ENCODE assay signal across 17 cellular contexts in the genomic region with DNA sequence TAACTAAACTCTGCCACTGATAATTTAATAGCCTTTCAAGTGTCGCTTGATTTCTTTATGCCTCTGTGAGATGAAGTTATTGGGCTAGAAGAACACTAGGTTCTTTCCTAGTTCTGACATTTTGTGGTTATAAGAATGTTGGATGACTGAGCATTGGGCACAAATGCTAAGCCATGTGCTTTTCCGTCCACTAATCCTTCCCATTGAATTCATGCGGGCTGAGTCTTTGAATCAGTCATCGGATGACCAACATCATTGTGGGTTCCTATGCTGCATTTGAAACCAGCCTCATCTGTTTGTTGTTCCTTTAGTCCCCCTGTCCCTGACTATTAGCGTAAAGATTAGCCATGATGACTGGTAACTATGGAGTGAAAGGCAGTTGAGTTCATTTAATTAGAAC. TPM values are rescaled to one million over a fixed set of nuclear protein-coding genes. Genes with fewer than 3 reads are reported as not detected.
DNase-seq lines count a peak whose midpoint lies in the region; ATAC-seq and TF ChIP-seq lines count a peak whose summit lies in the region.
"Had no signal": no experiment of that assay in that cellular context is flagged by ENCODE, and none has a peak within 500 bp of the region (broad histone marks: within the 10 kb centered on the region; RNA-seq: fewer than 3 reads in every experiment).

No MANE protein-coding gene starts in this region.

- no peak overlapping the region for H3K27ac ChIP-seq in ascending aorta
- H3K27ac ChIP-seq: breast epithelium, C4-2B, neutrophil had no signal

- H3K27me3 ChIP-seq in ascending aorta: no peaks in the 10 kb centered on the region
- H3K27me3 ChIP-seq: breast epithelium, neutrophil had no signal

- TF ChIP-seq CTCF in retinal pigment epithelial cell (conservative IDR thresholded peaks at IDR 0.05; ENCODE audit: low read depth, low read length) (no peak), ascending aorta (IDR thresholded peaks at IDR 0.05) (no peak)

- H3K36me3 ChIP-seq in ascending aorta: peaks cover 0 to 2% of the 10 kb centered on the region in 2 donors
- H3K36me3 ChIP-seq: breast epithelium, neutrophil had no signal

- intact Hi-C loops in ascending aorta (cut with DNase I): no loop called here

- no peak for ATAC-seq in GM21528 (IDR thresholded peaks at IDR 0.05; ENCODE audit: low FRiP score, unreplicated experiment)
- ATAC-seq: activated CD8-positive, alpha-beta T cell treated with anti-CD3 and anti-CD28 coated beads, Interleukin-2, amount 10 ng/mL, durations not matched to agents 7 days and 5 days; sciatic nerve; stimulated activated effector memory CD8-positive, alpha-beta T cell treated with anti-CD3 and anti-CD28 coated beads, Interleukin-12 subunit alpha, Interleukin-12 subunit beta, amount 100 ng/mL, for 72 hours had no signal

- H3K4me3 ChIP-seq in retinal pigment epithelial cell (ENCODE audit: low read length): no peak overlapping the region
- H3K4me3 ChIP-seq in ascending aorta: no peak overlapping the region
- H3K4me3 ChIP-seq: breast epithelium had no signal

- H3K9me3 ChIP-seq in ascending aorta: no peaks in the 10 kb centered on the region
- H3K9me3 ChIP-seq: breast epithelium, neutrophil had no signal

- DNase-seq in EL (peak; percentile 66), RKO (ENCODE audit: low spot score) (peak; percentile 72), fibroblast of gingiva (ENCODE audit: low read depth) (peak; percentile 45), retinal pigment epithelial cell (ENCODE audit: low read depth) (peak; percentile 100), ascending aorta (ENCODE audit: low spot score in 2 of 2) (no peak), DMS53 (lab: John Stamatoyannopoulos, UW) (no peak), Ammon's horn (ENCODE audit: low spot score) (no peak)
- DNase-seq: activated CD8-positive, alpha-beta T cell treated with anti-CD3 and anti-CD28 coated beads, Interleukin-2, amount 10 ng/mL, durations not matched to agents 7 days and 5 days; activated effector memory CD4-positive, alpha-beta T cell treated with Interleukin-2 at 50 U/mL for 16 hours; Kasumi-1; NCI-H1694 treated with DMSO at 0.1 percent for 48 hours had no signal

- no peaks in the 10 kb centered on the region for H3K4me1 ChIP-seq in ascending aorta
- H3K4me1 ChIP-seq: breast epithelium had no signal

RNA-seq across cellular contexts. Expression of a gene that starts 58.5 kb away (rescaled TPM):
- 43.9 TPM for total RNA-seq in ascending aorta
- total RNA-seq: activated CD8-positive, alpha-beta T cell treated with anti-CD3 and anti-CD28 coated beads, Interleukin-2, amount 10 ng/mL, durations not matched to agents 7 days and 5 days had no signal

Comparison
In these comparisons a context has a peak if more than half of its experiments do, and no peak if none do; other contexts are left out.
1. DNase-seq: peak in EL (single experiment), RKO (single experiment), fibroblast of gingiva (single experiment) and retinal pigment epithelial cell (single experiment); none in ascending aorta (0 of 2), DMS53 (single experiment) and Ammon's horn (single experiment).